20 cellular contexts compared by ENCODE assay signal in genomic region chr6:158384671-158385110, GRCh38.
"Had no signal": no experiment of that assay in that cellular context is flagged by ENCODE, and none has a peak within 500 bp of the region (broad histone marks: within the 10 kb centered on the region; RNA-seq: fewer than 3 reads in every experiment).

No MANE protein-coding gene starts in this region.

- H3K27ac ChIP-seq: breast epithelium, esophagus muscularis mucosa, ovary, sigmoid colon, tibial nerve, uterus had no signal

- ATAC-seq: activated CD8-positive, alpha-beta T cell treated with anti-CD3 and anti-CD28 coated beads, Interleukin-2, amount 10 ng/mL, durations not matched to agents 7 days and 5 days; activated T-cell treated with anti-CD3 and anti-CD28 coated beads, Interleukin-2, amount 50 U/mL, for 4 hours; left cardiac atrium; natural killer cell; stimulated activated naive CD8-positive, alpha-beta T cell treated with anti-CD3 and anti-CD28 coated beads, Interleukin-15, Interleukin-2, amounts not matched to agents 100 U/mL and 50 U/mL, for 24 hours had no signal

- H3K9me3 ChIP-seq: breast epithelium, esophagus muscularis mucosa, ovary, sigmoid colon, tibial nerve, uterus had no signal

- DNase-seq: activated CD4-positive, alpha-beta T cell treated with anti-CD3 and anti-CD28 coated beads, Interleukin-2, amount 10 ng/mL, durations not matched to agents 24 days and 14 days; activated CD8-positive, alpha-beta T cell treated with anti-CD3 and anti-CD28 coated beads, Interleukin-2, amount 10 ng/mL, durations not matched to agents 7 days and 5 days; activated naive CD4-positive, alpha-beta T cell treated with anti-CD3 and anti-CD28 coated beads for 36 hours; activated T-cell treated with anti-CD3 and anti-CD28 coated beads, Interleukin-2, amount 50 U/mL, for 4 hours; anterior cingulate cortex; cerebellar nuclear complex; cortex of kidney; left cardiac atrium; mesenchymal stem cell; natural killer cell; ovary; sigmoid colon; stimulated activated CD4-positive, alpha-beta T cell treated with anti-CD3 and anti-CD28 coated beads, Interleukin-12 subunit alpha, Interleukin-12 subunit beta, amount 100 ng/mL, for 4 hours; stimulated activated CD4-positive, alpha-beta T cell treated with anti-CD3 and anti-CD28 coated beads, Interleukin-1b, Interleukin-23, amount 100 ng/mL, for 48 hours; stimulated activated naive CD8-positive, alpha-beta T cell treated with anti-CD3 and anti-CD28 coated beads, Interleukin-15, Interleukin-2, amounts not matched to agents 100 U/mL and 50 U/mL, for 24 hours; substantia nigra; uterus had no signal

- H3K36me3 ChIP-seq: breast epithelium, esophagus muscularis mucosa, ovary, sigmoid colon, tibial nerve, uterus had no signal

- H3K4me1 ChIP-seq: breast epithelium, esophagus muscularis mucosa, sigmoid colon, uterus had no signal

- H3K27me3 ChIP-seq: breast epithelium, esophagus muscularis mucosa, ovary, sigmoid colon, tibial nerve, uterus had no signal

- H3K4me3 ChIP-seq: breast epithelium, esophagus muscularis mucosa, ovary, sigmoid colon, tibial nerve, uterus had no signal
